In genomic region chr3:9404680-9405079, GRCh38 we compare ENCODE assay signal across 8 cellular contexts. TPM values are rescaled to one million over a fixed set of nuclear protein-coding genes. Genes with fewer than 3 reads are reported as not detected.
DNase-seq lines count a peak whose midpoint lies in the region; ATAC-seq and TF ChIP-seq lines count a peak whose summit lies in the region.

No MANE protein-coding gene starts in this region.

- peaks cover 57% of the 10 kb centered on the region for H3K4me1 ChIP-seq in smooth muscle cell (ENCODE audit: low read depth)

- TF ChIP-seq CTCF in epithelial cell of proximal tubule (conservative IDR thresholded peaks at IDR 0.05; ENCODE audit: low read depth, low read length) (peak; percentile 32), smooth muscle cell (IDR thresholded peaks at IDR 0.05; ENCODE audit: borderline replicate concordance, insufficient read depth, poor library complexity, severe bottlenecking) (no peak)

- H4K20me1 ChIP-seq in smooth muscle cell (ENCODE audit: low read depth) = peaks cover 100% of the 10 kb centered on the region

- WGBS in smooth muscle cell (ENCODE audit: low lambda C conversion rate) = 63% methylated on average over 1 of the region's 1 CpG

- H3K4me1 Mint-ChIP-seq in activated naive CD4-positive, alpha-beta T cell treated with anti-CD3 and anti-CD28 coated beads, Interleukin-2, amount 10 ng/mL, durations not matched to agents 7 days and 5 days = peaks cover 61% of the 10 kb centered on the region
- H3K4me1 Mint-ChIP-seq in activated naive CD4-positive, alpha-beta T cell treated with anti-CD3 and anti-CD28 coated beads for 36 hours (ENCODE audit: low read depth) = peaks cover 79% of the 10 kb centered on the region

- peak; percentile 25 for DNase-seq in activated naive CD4-positive, alpha-beta T cell treated with anti-CD3 and anti-CD28 coated beads, Interleukin-2, amount 10 ng/mL, durations not matched to agents 7 days and 5 days
- DNase-seq in activated naive CD4-positive, alpha-beta T cell treated with anti-CD3 and anti-CD28 coated beads for 36 hours = no peak
- DNase-seq in NCI-H82 (lab: John Stamatoyannopoulos, UW) (peak; percentile 58), epithelial cell of proximal tubule (ENCODE audit: low read depth) (no peak), smooth muscle cell (lab: John Stamatoyannopoulos, UW; ENCODE audit: unreplicated experiment) (no peak), iPS-NIHi7 (ENCODE audit: extremely low spot score) (no peak)
- no peak for DNase-seq in effector CD8-positive, alpha-beta T cell (lab: John Stamatoyannopoulos, UW)

- peak overlapping the region; percentile 100 for H3K27ac ChIP-seq in smooth muscle cell (ENCODE audit: low read depth)

- H3K79me2 ChIP-seq in smooth muscle cell (ENCODE audit: low read depth) = peaks cover 100% of the 10 kb centered on the region

- H3K36me3 Mint-ChIP-seq in activated naive CD4-positive, alpha-beta T cell treated with anti-CD3 and anti-CD28 coated beads, Interleukin-2, amount 10 ng/mL, durations not matched to agents 7 days and 5 days = peaks cover 9% of the 10 kb centered on the region
- peaks cover 12% of the 10 kb centered on the region for H3K36me3 Mint-ChIP-seq in activated naive CD4-positive, alpha-beta T cell treated with anti-CD3 and anti-CD28 coated beads for 36 hours (ENCODE audit: low read depth)

- no peak overlapping the region for H2AFZ ChIP-seq in smooth muscle cell (ENCODE audit: low read depth)

- intact Hi-C loops in activated naive CD4-positive, alpha-beta T cell treated with anti-CD3 and anti-CD28 coated beads for 36 hours (cut with micrococcal nuclease) = no loop called here

- H3F3A ChIP-seq in smooth muscle cell (ENCODE audit: low read depth) = peaks cover 17% of the 10 kb centered on the region

- H3K27me3 Mint-ChIP-seq in activated naive CD4-positive, alpha-beta T cell treated with anti-CD3 and anti-CD28 coated beads, Interleukin-2, amount 10 ng/mL, durations not matched to agents 7 days and 5 days = no peaks in the 10 kb centered on the region
- no peaks in the 10 kb centered on the region for H3K27me3 Mint-ChIP-seq in activated naive CD4-positive, alpha-beta T cell treated with anti-CD3 and anti-CD28 coated beads for 36 hours (ENCODE audit: low read depth)

- H3K4me2 ChIP-seq in smooth muscle cell = peak overlapping the region; percentile 92

- no peak overlapping the region for H3K27ac Mint-ChIP-seq in activated naive CD4-positive, alpha-beta T cell treated with anti-CD3 and anti-CD28 coated beads, Interleukin-2, amount 10 ng/mL, durations not matched to agents 7 days and 5 days
- no peak overlapping the region for H3K27ac Mint-ChIP-seq in activated naive CD4-positive, alpha-beta T cell treated with anti-CD3 and anti-CD28 coated beads for 36 hours

- no peaks in the 10 kb centered on the region for H3K36me3 ChIP-seq in smooth muscle cell (ENCODE audit: low read depth)

- no peak overlapping the region for H3K4me3 Mint-ChIP-seq in activated naive CD4-positive, alpha-beta T cell treated with anti-CD3 and anti-CD28 coated beads, Interleukin-2, amount 10 ng/mL, durations not matched to agents 7 days and 5 days
- no peak overlapping the region for H3K4me3 Mint-ChIP-seq in activated naive CD4-positive, alpha-beta T cell treated with anti-CD3 and anti-CD28 coated beads for 36 hours

- no peak overlapping the region for H3K9ac ChIP-seq in smooth muscle cell (ENCODE audit: low read depth)

- no peaks in the 10 kb centered on the region for H3K9me3 ChIP-seq in smooth muscle cell (replicated peaks; ENCODE audit: low read depth)

- no peaks in the 10 kb centered on the region for H3K9me3 Mint-ChIP-seq in activated naive CD4-positive, alpha-beta T cell treated with anti-CD3 and anti-CD28 coated beads, Interleukin-2, amount 10 ng/mL, durations not matched to agents 7 days and 5 days
- no peaks in the 10 kb centered on the region for H3K9me3 Mint-ChIP-seq in activated naive CD4-positive, alpha-beta T cell treated with anti-CD3 and anti-CD28 coated beads for 36 hours

- H3K4me3 ChIP-seq in epithelial cell of proximal tubule (ENCODE audit: low read depth, low read length) (no peak overlapping the region), smooth muscle cell (no peak overlapping the region)

- ATAC-seq in GM21367 (IDR thresholded peaks at IDR 0.05; ENCODE audit: unreplicated experiment) = no peak

- CTCF ChIA-PET in activated naive CD4-positive, alpha-beta T cell treated with anti-CD3 and anti-CD28 coated beads, Interleukin-2, amount 10 ng/mL, durations not matched to agents 7 days and 5 days (lab: Charles Lee) = interaction anchor here (1.1 to 1.9 kb wide), 4 partner anchors 8 to 51 kb away, joined by 3 to 4 read pairs (median 3); no protein-coding TSS in a partner anchor
- CTCF ChIA-PET in activated naive CD4-positive, alpha-beta T cell treated with anti-CD3 and anti-CD28 coated beads for 36 hours (lab: Charles Lee) = interaction anchor here (0.6 to 2.5 kb wide), 4 partner anchors 10 to 33 kb away, joined by 3 to 11 read pairs (median 4); no protein-coding TSS in a partner anchor

- H3K27me3 ChIP-seq in smooth muscle cell (ENCODE audit: low read depth) = no peaks in the 10 kb centered on the region

RNA-seq across cellular contexts. Expression of gene SETD5, which starts 7.3 kb away (rescaled TPM):
- 100 to 1,000 TPM; 125 to 133 TPM for total RNA-seq in activated naive CD4-positive, alpha-beta T cell treated with anti-CD3 and anti-CD28 coated beads for 36 hours
- 33.0 and 41.1 TPM in 2 replicates for total RNA-seq in epithelial cell of proximal tubule
- total RNA-seq in smooth muscle cell = 107 and 122 TPM in 2 replicates
- polyA plus RNA-seq in smooth muscle cell = 133 and 134 TPM in 2 replicates

RNA-seq across cellular contexts. Expression of gene THUMPD3, which starts 41.8 kb away (rescaled TPM):
- total RNA-seq in activated naive CD4-positive, alpha-beta T cell treated with anti-CD3 and anti-CD28 coated beads for 36 hours = 10 to 100 TPM; 46.0 to 48.9 TPM
- 40.8 and 43.9 TPM in 2 replicates for total RNA-seq in epithelial cell of proximal tubule
- 11.6 and 21.9 TPM in 2 replicates for total RNA-seq in smooth muscle cell
- polyA plus RNA-seq in smooth muscle cell = 19.5 and 23.2 TPM in 2 replicates

Comparison
In these comparisons a context has a peak if more than half of its experiments do, and no peak if none do; other contexts are left out.
1. DNase-seq: peak in activated naive CD4-positive, alpha-beta T cell treated with anti-CD3 and anti-CD28 coated beads, Interleukin-2, amount 10 ng/mL, durations not matched to agents 7 days and 5 days (single experiment) and NCI-H82 (single experiment); none in activated naive CD4-positive, alpha-beta T cell treated with anti-CD3 and anti-CD28 coated beads for 36 hours (single experiment), epithelial cell of proximal tubule (single experiment), smooth muscle cell (single experiment), iPS-NIHi7 (single experiment) and effector CD8-positive, alpha-beta T cell (single experiment).